Comparison of ENCODE assay signal across 11 cellular contexts in the genomic region with DNA sequence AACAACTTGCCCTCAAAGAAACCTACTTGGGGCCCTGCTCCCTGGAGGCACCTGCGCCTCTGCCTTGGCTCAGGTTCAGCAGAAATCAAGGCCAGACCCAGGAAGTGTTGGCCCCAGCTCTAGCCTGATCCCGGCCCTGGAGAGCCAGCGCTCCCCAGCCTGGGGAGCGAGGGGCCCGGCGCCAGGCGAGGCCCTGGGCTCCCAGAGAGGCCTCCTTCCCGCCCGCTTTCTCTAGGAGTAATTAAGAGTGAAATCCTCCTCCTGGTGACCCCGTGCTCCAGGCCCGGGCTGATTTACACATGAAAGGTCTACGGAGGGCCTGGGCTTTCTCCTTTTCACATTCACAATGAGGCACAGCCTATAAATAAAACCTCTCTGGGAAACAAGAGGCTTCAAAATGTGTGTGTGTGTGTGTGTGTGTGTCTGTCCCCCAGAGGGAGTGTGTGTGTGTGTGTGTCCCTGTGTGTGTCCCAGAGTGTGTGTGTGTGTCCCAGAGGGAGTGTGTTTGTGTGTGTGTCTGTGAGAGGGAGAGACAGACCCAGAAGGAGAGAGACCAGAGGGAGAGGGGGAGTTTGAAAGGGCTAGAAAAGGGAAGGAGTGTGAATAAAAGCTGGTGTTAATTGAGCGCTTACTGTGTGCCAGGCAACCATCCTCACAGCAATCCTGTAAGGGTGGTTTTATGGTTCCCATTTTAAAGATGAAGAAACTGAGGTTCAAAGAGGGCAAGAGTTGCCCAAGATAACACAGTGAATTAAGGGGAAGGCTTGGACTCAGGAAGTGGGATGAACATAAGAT. TPM values are rescaled to one million over a fixed set of nuclear protein-coding genes. Genes with fewer than 3 reads are reported as not detected.
A peak's percentile ranks its signal among the peaks of the same experiment; 100 is the strongest.
DNase-seq lines count a peak whose midpoint lies in the region; ATAC-seq and TF ChIP-seq lines count a peak whose summit lies in the region.
"Had no signal": no experiment of that assay in that cellular context is flagged by ENCODE, and none has a peak within 500 bp of the region (broad histone marks: within the 10 kb centered on the region; RNA-seq: fewer than 3 reads in every experiment).

No MANE protein-coding gene starts in this region.

- H3K4me3 ChIP-seq in body of pancreas: no peak overlapping the region
- H3K4me3 ChIP-seq: uterus had no signal

- H3K27ac ChIP-seq in body of pancreas: peak overlapping the region in 3 of 4 donors; percentile 52 to 79 (median 70)

- no peaks in the 10 kb centered on the region for H3K9me3 ChIP-seq in body of pancreas
- H3K9me3 ChIP-seq: uterus had no signal

- TF ChIP-seq CTCF in body of pancreas (IDR thresholded peaks at IDR 0.05): no peak

- TF ChIP-seq POLR2A in body of pancreas (IDR thresholded peaks at IDR 0.05): peak in 1 of 3 donors; percentile 47

- no peaks in the 10 kb centered on the region for H3K27me3 ChIP-seq in body of pancreas
- H3K27me3 ChIP-seq: uterus had no signal

- H3K4me1 ChIP-seq in body of pancreas: peaks cover 11% of the 10 kb centered on the region
- H3K4me1 ChIP-seq: uterus had no signal

- WGBS in body of pancreas, 2 donors: 27 to 37% methylated on average over 5 to 13 of the region's 13 CpGs

- ATAC-seq in body of pancreas (peak; percentile 98), HG03378 (IDR thresholded peaks at IDR 0.05; ENCODE audit: unreplicated experiment) (no peak), GM18868 (IDR thresholded peaks at IDR 0.05; ENCODE audit: unreplicated experiment) (no peak)
- ATAC-seq: activated CD8-positive, alpha-beta T cell treated with anti-CD3 and anti-CD28 coated beads, Interleukin-2, amount 10 ng/mL, durations not matched to agents 7 days and 5 days; T-helper 17 cell had no signal

- intact Hi-C loops in body of pancreas (cut with DNase I): no loop called here

- DNase-seq in NCI-H2029 (lab: John Stamatoyannopoulos, UW) (peak; percentile 76), body of pancreas (peak; percentile 68 to 86 (median 83)), iPS-NIHi11 (ENCODE audit: low spot score) (peak; percentile 89), putamen (ENCODE audit: low spot score) (peak; percentile 57)
- DNase-seq in stimulated activated CD4-positive, alpha-beta T cell treated with anti-CD3 and anti-CD28 coated beads, Interleukin-1b, Interleukin-23, amount 100 ng/mL, for 48 hours: no peak
- DNase-seq: activated CD8-positive, alpha-beta T cell treated with anti-CD3 and anti-CD28 coated beads, Interleukin-2, amount 10 ng/mL, durations not matched to agents 7 days and 5 days; kidney; T-helper 17 cell had no signal

- H3K36me3 ChIP-seq in body of pancreas (replicated peaks in 1 of 2; ENCODE audit: insufficient read depth in 1 of 2, low read depth in 2 of 2): no peaks in the 10 kb centered on the region
- H3K36me3 ChIP-seq: uterus had no signal

RNA-seq across cellular contexts. Expression of a gene that starts 23.8 kb away (rescaled TPM):
- 100 to 1,000 TPM; 183 to 359 TPM for total RNA-seq in body of pancreas

RNA-seq across cellular contexts. Expression of a gene that starts 32.1 kb away (rescaled TPM):
- 10 to 100 TPM in 1 of 2 donors, 1 to 10 TPM in 1; 2.3 to 11.2 TPM for total RNA-seq in body of pancreas

RNA-seq across cellular contexts. Expression of a gene that starts 32.1 kb away (rescaled TPM):
- 10 to 100 TPM; 16.9 to 24.1 TPM for total RNA-seq in body of pancreas

RNA-seq across cellular contexts. Expression of a gene that starts 45.1 kb away (rescaled TPM):
- 1 to 10 TPM in 1 of 2 donors, under 1 TPM in 1; 0.66 to 1.3 TPM for total RNA-seq in body of pancreas
- total RNA-seq: activated CD8-positive, alpha-beta T cell treated with anti-CD3 and anti-CD28 coated beads, Interleukin-2, amount 10 ng/mL, durations not matched to agents 7 days and 5 days; T-helper 17 cell had no signal

RNA-seq across cellular contexts. Expression of a gene that starts 55.5 kb away (rescaled TPM):
- total RNA-seq in body of pancreas: 10 to 100 TPM; 86.0 to 93.9 TPM
